Comparison of ENCODE assay signal across 20 cellular contexts in the genomic region with DNA sequence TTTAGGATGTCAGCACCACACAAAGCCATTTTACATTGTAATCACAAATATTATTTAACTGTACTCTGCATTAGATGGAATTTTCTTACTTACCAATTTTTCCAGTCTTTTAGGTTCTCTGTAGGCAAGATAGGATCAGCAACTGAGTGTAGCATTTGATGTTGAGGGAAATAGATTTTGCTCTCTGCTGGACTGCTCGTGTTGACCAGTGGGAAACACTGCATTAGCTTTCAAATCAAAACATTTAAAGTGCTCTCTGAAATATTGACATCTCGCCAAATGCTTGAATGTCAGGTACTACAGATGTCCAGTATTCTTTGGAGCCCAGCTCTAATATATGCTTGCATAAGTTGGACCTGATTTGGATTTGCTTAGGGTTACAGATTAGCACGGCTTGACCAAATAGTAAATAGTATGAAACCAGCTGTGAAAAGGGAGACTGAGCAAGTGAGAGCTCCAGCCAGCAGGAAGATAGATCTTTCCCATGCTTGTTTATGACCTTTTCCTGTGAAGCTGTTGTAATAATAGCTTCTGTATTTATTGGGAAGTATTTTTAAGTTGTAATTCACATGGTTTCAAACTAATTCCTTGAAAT. TPM values are rescaled to one million over a fixed set of nuclear protein-coding genes. Genes with fewer than 3 reads are reported as not detected.
DNase-seq lines count a peak whose midpoint lies in the region; ATAC-seq and TF ChIP-seq lines count a peak whose summit lies in the region.
"Had no signal": no experiment of that assay in that cellular context is flagged by ENCODE, and none has a peak within 500 bp of the region (broad histone marks: within the 10 kb centered on the region; RNA-seq: fewer than 3 reads in every experiment).

No MANE protein-coding gene starts in this region.

- no peaks in the 10 kb centered on the region for H3K9me3 ChIP-seq in cardiac muscle cell (ENCODE audit: low read depth)
- H3K9me3 ChIP-seq in stomach smooth muscle (ENCODE audit: control insufficient read depth in 2 of 2, low read length in 2 of 2) = no peaks in the 10 kb centered on the region
- no peaks in the 10 kb centered on the region for H3K9me3 ChIP-seq in body of pancreas
- H3K9me3 ChIP-seq: Caco-2, SJCRH30 had no signal

- H3K4me1 ChIP-seq in cardiac muscle cell (ENCODE audit: low read depth) = peaks cover 20% of the 10 kb centered on the region
- H3K4me1 ChIP-seq in stomach smooth muscle (ENCODE audit: control insufficient read depth, insufficient read depth, low read length) = peaks cover 3% of the 10 kb centered on the region
- no peaks in the 10 kb centered on the region for H3K4me1 ChIP-seq in body of pancreas
- H3K4me1 ChIP-seq: Caco-2, SJCRH30 had no signal

- 15 to 28% methylated on average over 3 of the region's 3 CpGs for WGBS in body of pancreas, 2 donors

- H3K4me1 Mint-ChIP-seq in WTC11 (no peaks in the 10 kb centered on the region), memory B cell (peaks cover 4% of the 10 kb centered on the region)

- H3K27ac Mint-ChIP-seq in WTC11 (peak overlapping the region; percentile 38; the same call in 1 of the 2 replicates), memory B cell (peak overlapping the region; percentile 11)

- POLR2A ChIA-PET in WTC11 (lab: Charles Lee) = no interaction called here

- DNase-seq in cardiac muscle cell (ENCODE audit: low read depth in 1 of 2, low spot score in 1 of 2) = peak in 1 of 2 donors; percentile 16
- DNase-seq in left cardiac atrium = no peak
- DNase-seq in WTC11 (ENCODE audit: low spot score) = no peak
- DNase-seq in memory B cell (ENCODE audit: low spot score in 2 of 2) = no peak
- no peak for DNase-seq in body of pancreas
- DNase-seq: AML-193, Caco-2, DND-41, GDM1, HCEC 1CT, NCI-H1436, NCI-H2081 treated with DMSO at 0.1 percent for 48 hours, NCI-H345, NCI-H748 treated with DMSO at 0.1 percent for 48 hours, SJCRH30 had no signal

- CTCF ChIA-PET in WTC11 (lab: Charles Lee) = interaction anchor here (0.8 kb wide), 1 partner anchor 79 kb away, joined by 3 read pairs; no protein-coding TSS in a partner anchor

- H3K36me3 Mint-ChIP-seq in WTC11 = no peaks in the 10 kb centered on the region
- H3K36me3 Mint-ChIP-seq in memory B cell = peaks cover 1% of the 10 kb centered on the region

- no peak for TF ChIP-seq POLR2A in body of pancreas (IDR thresholded peaks at IDR 0.05)

- H3K27me3 ChIP-seq in cardiac muscle cell (no peaks in the 10 kb centered on the region), stomach smooth muscle (ENCODE audit: control insufficient read depth in 1 of 2, insufficient read depth in 2 of 2, low read length in 2 of 2) (no peaks in the 10 kb centered on the region), body of pancreas (no peaks in the 10 kb centered on the region)
- H3K27me3 ChIP-seq: SJCRH30 had no signal

- ATAC-seq in left cardiac atrium = no peak
- ATAC-seq in WTC11 = no peak
- ATAC-seq in memory B cell (ENCODE audit: low read depth) = no peak
- ATAC-seq in GM18867 (IDR thresholded peaks at IDR 0.05; ENCODE audit: unreplicated experiment) = no peak
- ATAC-seq in body of pancreas = no peak
- no peak for ATAC-seq in HG03469 (IDR thresholded peaks at IDR 0.05; ENCODE audit: unreplicated experiment)

- H3K9ac ChIP-seq in stomach smooth muscle (ENCODE audit: low read length in 2 of 2) = no peak overlapping the region

- TF ChIP-seq CTCF in cardiac muscle cell (IDR thresholded peaks at IDR 0.05; ENCODE audit: low read depth, low read length) = no peak
- TF ChIP-seq CTCF in WTC11 (IDR thresholded peaks at IDR 0.05) = no peak
- TF ChIP-seq CTCF in body of pancreas (IDR thresholded peaks at IDR 0.05) = no peak

- H3K27me3 Mint-ChIP-seq in WTC11 (ENCODE audit: low read depth) = no peaks in the 10 kb centered on the region
- no peaks in the 10 kb centered on the region for H3K27me3 Mint-ChIP-seq in memory B cell

- H3K4me3 Mint-ChIP-seq in WTC11 (no peak overlapping the region), memory B cell (no peak overlapping the region)

- intact Hi-C loops in left cardiac atrium (cut with DNase I) (no loop called here), body of pancreas (cut with DNase I) (no loop called here)

- H3K36me3 ChIP-seq in cardiac muscle cell = no peaks in the 10 kb centered on the region
- H3K36me3 ChIP-seq in stomach smooth muscle (ENCODE audit: control insufficient read depth in 2 of 2, insufficient read depth in 2 of 2, low read length in 2 of 2) = no peaks in the 10 kb centered on the region
- no peaks in the 10 kb centered on the region for H3K36me3 ChIP-seq in body of pancreas (replicated peaks in 1 of 2; ENCODE audit: insufficient read depth in 1 of 2, low read depth in 2 of 2)
- H3K36me3 ChIP-seq: SJCRH30 had no signal

- H3K27ac ChIP-seq in cardiac muscle cell = peak overlapping the region; percentile 21
- H3K27ac ChIP-seq in stomach smooth muscle (ENCODE audit: low read length) = no peak overlapping the region
- no peak overlapping the region for H3K27ac ChIP-seq in body of pancreas
- H3K27ac ChIP-seq: SJCRH30 had no signal

- no peak overlapping the region for H3K4me3 ChIP-seq in cardiac muscle cell
- H3K4me3 ChIP-seq in stomach smooth muscle (ENCODE audit: low read length in 2 of 2) = peak overlapping the region; percentile 23 to 29
- H3K4me3 ChIP-seq in body of pancreas = no peak overlapping the region
- H3K4me3 ChIP-seq: SJCRH30 had no signal

- no peaks in the 10 kb centered on the region for H3K9me3 Mint-ChIP-seq in WTC11
- no peaks in the 10 kb centered on the region for H3K9me3 Mint-ChIP-seq in memory B cell

TF ChIP-seq in WTC11, 78 proteins besides CTCF, POLR2A, EP300 and RAD21 (continues in another document):
- TF ChIP-seq ETV6 (CRISPR knock-in tag; IDR thresholded peaks at IDR 0.05) = no peak
- TF ChIP-seq, protein P1, sequence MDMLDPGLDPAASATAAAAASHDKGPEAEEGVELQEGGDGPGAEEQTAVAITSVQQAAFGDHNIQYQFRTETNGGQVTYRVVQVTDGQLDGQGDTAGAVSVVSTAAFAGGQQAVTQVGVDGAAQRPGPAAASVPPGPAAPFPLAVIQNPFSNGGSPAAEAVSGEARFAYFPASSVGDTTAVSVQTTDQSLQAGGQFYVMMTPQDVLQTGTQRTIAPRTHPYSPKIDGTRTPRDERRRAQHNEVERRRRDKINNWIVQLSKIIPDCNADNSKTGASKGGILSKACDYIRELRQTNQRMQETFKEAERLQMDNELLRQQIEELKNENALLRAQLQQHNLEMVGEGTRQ (CRISPR knock-in tag; IDR thresholded peaks at IDR 0.05) = no peak
- TF ChIP-seq ZNF281 (CRISPR knock-in tag; IDR thresholded peaks at IDR 0.05) = no peak
- TF ChIP-seq, protein P2, sequence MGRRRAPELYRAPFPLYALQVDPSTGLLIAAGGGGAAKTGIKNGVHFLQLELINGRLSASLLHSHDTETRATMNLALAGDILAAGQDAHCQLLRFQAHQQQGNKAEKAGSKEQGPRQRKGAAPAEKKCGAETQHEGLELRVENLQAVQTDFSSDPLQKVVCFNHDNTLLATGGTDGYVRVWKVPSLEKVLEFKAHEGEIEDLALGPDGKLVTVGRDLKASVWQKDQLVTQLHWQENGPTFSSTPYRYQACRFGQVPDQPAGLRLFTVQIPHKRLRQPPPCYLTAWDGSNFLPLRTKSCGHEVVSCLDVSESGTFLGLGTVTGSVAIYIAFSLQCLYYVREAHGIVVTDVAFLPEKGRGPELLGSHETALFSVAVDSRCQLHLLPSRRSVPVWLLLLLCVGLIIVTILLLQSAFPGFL (CRISPR knock-in tag; IDR thresholded peaks at IDR 0.05; ENCODE audit: borderline replicate concordance) = no peak

RNA-seq across cellular contexts. Expression of gene P2RY14, which starts 29.5 kb away (rescaled TPM):
- 0.12 and 0.56 TPM in 2 replicates for total RNA-seq in cardiac muscle cell
- 0.15 and 1.4 TPM in 2 replicates for polyA plus RNA-seq in cardiac muscle cell
- 1 to 10 TPM; 1.5 to 4.5 TPM for total RNA-seq in left cardiac atrium
- 0.07 TPM in 1 of 3 replicates, not detected in the others for total RNA-seq in WTC11 (2021)
- 1 to 10 TPM in 1 of 2 donors, not detected in 1; 1.8 TPM for total RNA-seq in body of pancreas
- total RNA-seq: A673, Caco-2, HT1080 had no signal

RNA-seq across cellular contexts. Expression of gene GPR171, which starts 45.9 kb away (rescaled TPM):
- total RNA-seq in cardiac muscle cell = not detected in 2 replicates
- not detected in 2 replicates for polyA plus RNA-seq in cardiac muscle cell
- 1 to 10 TPM in 1 of 2 donors, under 1 TPM in 1; 0.62 to 1.2 TPM for total RNA-seq in left cardiac atrium
- 0.17 to 0.32 TPM in 2 of 3 replicates, not detected in the other for total RNA-seq in WTC11 (2021)
- under 1 TPM in 1 of 2 donors, not detected in 1; 0.78 TPM for total RNA-seq in body of pancreas
- total RNA-seq: A673, Caco-2, HT1080, SJCRH30 had no signal

Comparison
In these comparisons a context has a peak if more than half of its experiments do, and no peak if none do; other contexts are left out.
1. H3K4me3 ChIP-seq: peak in stomach smooth muscle (2 of 2); none in cardiac muscle cell (single experiment) and body of pancreas (0 of 2).